ENCODE assay signal across 18 cellular contexts in genomic region chr14:85090681-85091080, GRCh38.
DNase-seq lines count a peak whose midpoint lies in the region; ATAC-seq lines count a peak whose summit lies in the region.
"Had no signal": no experiment of that assay in that cellular context is flagged by ENCODE, and none has a peak within 500 bp of the region (broad histone marks: within the 10 kb centered on the region; RNA-seq: fewer than 3 reads in every experiment).

No MANE protein-coding gene starts in this region.

- H3K9ac ChIP-seq in GM23248 (no peak overlapping the region), adipocyte (ENCODE audit: low read length) (no peak overlapping the region)
- H3K9ac ChIP-seq: SK-N-SH had no signal

- no peak overlapping the region for H3K27ac Mint-ChIP-seq in activated T-cell treated with anti-CD3 and anti-CD28 coated beads, Interleukin-2, amount 50 U/mL, for 24 hours
- H3K27ac Mint-ChIP-seq: CD4-positive, alpha-beta T cell had no signal

- H3K36me3 Mint-ChIP-seq in activated T-cell treated with anti-CD3 and anti-CD28 coated beads, Interleukin-2, amount 50 U/mL, for 24 hours (ENCODE audit: low read depth): no peaks in the 10 kb centered on the region

- no peaks in the 10 kb centered on the region for H3K36me3 ChIP-seq in GM23248 (ENCODE audit: low read depth)
- H3K36me3 ChIP-seq in adipocyte (ENCODE audit: control insufficient read depth, insufficient read depth, low read length, severe bottlenecking): no peaks in the 10 kb centered on the region

- H3K4me2 ChIP-seq in GM23248 (ENCODE audit: unreplicated experiment): no peak overlapping the region
- H3K4me2 ChIP-seq: SK-N-SH had no signal

- ATAC-seq in left lobe of liver: no peak
- ATAC-seq in GM18511 (IDR thresholded peaks at IDR 0.05; ENCODE audit: unreplicated experiment): no peak
- ATAC-seq in left cardiac atrium: no peak
- ATAC-seq: PC-3 had no signal

- in situ Hi-C loops in GM23248 (cut with MboI): no loop called here

- H2AFZ ChIP-seq in GM23248: no peak overlapping the region

- H3K9me3 ChIP-seq in GM23248 (ENCODE audit: low read depth) (no peaks in the 10 kb centered on the region), adipocyte (ENCODE audit: control insufficient read depth, low read length) (no peaks in the 10 kb centered on the region)
- H3K9me3 ChIP-seq: SK-N-SH had no signal

- no peak overlapping the region for H3K4me3 Mint-ChIP-seq in activated T-cell treated with anti-CD3 and anti-CD28 coated beads, Interleukin-2, amount 50 U/mL, for 24 hours
- H3K4me3 Mint-ChIP-seq: CD4-positive, alpha-beta T cell had no signal

- 57 to 68% methylated on average over 2 of the region's 2 CpGs for WGBS in GM23248 (ENCODE audit: low coverage in 1 of 2, low lambda C conversion rate in 2 of 2, missing lambda C conversion rate in 2 of 2), 2 experiments

- H3K9me3 Mint-ChIP-seq in activated T-cell treated with anti-CD3 and anti-CD28 coated beads, Interleukin-2, amount 50 U/mL, for 24 hours: peaks cover 1% of the 10 kb centered on the region

- no peak overlapping the region for H3K27ac ChIP-seq in GM23248
- H3K27ac ChIP-seq: HL-60 had no signal

- peaks cover 24% of the 10 kb centered on the region for H3F3A ChIP-seq in GM23248 (ENCODE audit: insufficient read depth)

- no peaks in the 10 kb centered on the region for H3K79me2 ChIP-seq in GM23248 (ENCODE audit: insufficient read depth)

- H3K27me3 Mint-ChIP-seq in activated T-cell treated with anti-CD3 and anti-CD28 coated beads, Interleukin-2, amount 50 U/mL, for 24 hours: no peaks in the 10 kb centered on the region
- H3K27me3 Mint-ChIP-seq: CD4-positive, alpha-beta T cell had no signal

- intact Hi-C loops in left cardiac atrium (cut with DNase I): no loop called here

- DNase-seq in GM23248 (peak; percentile 40), adipocyte (ENCODE audit: low read depth) (peak; percentile 61), dedifferentiated amniotic fluid mesenchymal stem cell (ENCODE audit: extremely low spot score) (peak; percentile 29), iris pigment epithelial cell (ENCODE audit: low read depth) (peak; percentile 61), left lobe of liver (ENCODE audit: low spot score) (no peak), left cardiac atrium (no peak)
- no peak for DNase-seq in activated T-cell treated with anti-CD3 and anti-CD28 coated beads, Interleukin-2, amount 50 U/mL, for 24 hours
- DNase-seq: CD4-positive, alpha-beta T cell; DMS153; NCI-H1092 treated with DMSO at 0.1 percent for 48 hours; NCI-H2081 treated with DMSO at 0.1 percent for 48 hours; NCI-H524; PC-3; RPMI8226; SHP77 treated with DMSO at 0.1 percent for 48 hours; SK-N-SH had no signal

- H4K20me1 ChIP-seq in GM23248 (ENCODE audit: insufficient read depth): no peaks in the 10 kb centered on the region

- H3K27me3 ChIP-seq in GM23248 (replicated peaks; ENCODE audit: insufficient read depth) (no peaks in the 10 kb centered on the region), adipocyte (replicated peaks; ENCODE audit: control insufficient read depth, insufficient read depth, low read length) (no peaks in the 10 kb centered on the region)

- H3K4me3 ChIP-seq in GM23248: no peak overlapping the region
- no peak overlapping the region for H3K4me3 ChIP-seq in adipocyte (ENCODE audit: low read length)

- H3K9me2 ChIP-seq in GM23248 (ENCODE audit: insufficient read depth): peaks cover 3% of the 10 kb centered on the region; the same call in 1 of the 2 replicates
- H3K9me2 ChIP-seq: SK-N-SH had no signal

- no peaks in the 10 kb centered on the region for H3K4me1 Mint-ChIP-seq in activated T-cell treated with anti-CD3 and anti-CD28 coated beads, Interleukin-2, amount 50 U/mL, for 24 hours (ENCODE audit: low read depth)

- H3K4me1 ChIP-seq in GM23248 (ENCODE audit: insufficient read depth) (peaks cover 35% of the 10 kb centered on the region), adipocyte (ENCODE audit: control insufficient read depth, insufficient read depth, low read length) (peaks cover 40% of the 10 kb centered on the region)

Comparison
In these comparisons a context has a peak if more than half of its experiments do, and no peak if none do; other contexts are left out.
1. DNase-seq: peak in GM23248 (single experiment), adipocyte (single experiment), dedifferentiated amniotic fluid mesenchymal stem cell (single experiment) and iris pigment epithelial cell (single experiment); none in left lobe of liver (single experiment), activated T-cell treated with anti-CD3 and anti-CD28 coated beads, Interleukin-2, amount 50 U/mL, for 24 hours (single experiment) and left cardiac atrium (single experiment).